In genomic region chr19:2543463-2544442, GRCh38 we compare ENCODE assay signal across 8 cellular contexts.
A peak's percentile ranks its signal among the peaks of the same experiment; 100 is the strongest.
DNase-seq lines count a peak whose midpoint lies in the region; ATAC-seq lines count a peak whose summit lies in the region.

No MANE protein-coding gene starts in this region.

- peaks cover 18% of the 10 kb centered on the region for H3K4me1 Mint-ChIP-seq in activated CD4-positive, alpha-beta T cell treated with anti-CD3 and anti-CD28 coated beads, Interleukin-2, amount 10 ng/mL, durations not matched to agents 24 days and 14 days

- H3K4me3 Mint-ChIP-seq in activated CD4-positive, alpha-beta T cell treated with anti-CD3 and anti-CD28 coated beads, Interleukin-2, amount 10 ng/mL, durations not matched to agents 24 days and 14 days: peak overlapping the region; percentile 67

- ATAC-seq in left colon: peak; percentile 91
- ATAC-seq in HG03565 (IDR thresholded peaks at IDR 0.05; ENCODE audit: unreplicated experiment): no peak

- peak overlapping the region; percentile 69 for H3K27ac Mint-ChIP-seq in activated CD4-positive, alpha-beta T cell treated with anti-CD3 and anti-CD28 coated beads, Interleukin-2, amount 10 ng/mL, durations not matched to agents 24 days and 14 days

- intact Hi-C loops in activated CD4-positive, alpha-beta T cell treated with anti-CD3 and anti-CD28 coated beads, Interleukin-2, amount 10 ng/mL, durations not matched to agents 24 days and 14 days (cut with micrococcal nuclease): no loop called here
- intact Hi-C loops in left colon (cut with DNase I, micrococcal nuclease): loop anchor here in 1 of 2 donors (5.0 kb wide), 1 partner anchor 66 kb away; the partner anchor contains the start of gene GADD45B

- H3K27ac ChIP-seq in cingulate gyrus (ENCODE audit: low read depth, low read length): peak overlapping the region; percentile 97

- H3K27me3 Mint-ChIP-seq in activated CD4-positive, alpha-beta T cell treated with anti-CD3 and anti-CD28 coated beads, Interleukin-2, amount 10 ng/mL, durations not matched to agents 24 days and 14 days: no peaks in the 10 kb centered on the region

- H3K36me3 Mint-ChIP-seq in activated CD4-positive, alpha-beta T cell treated with anti-CD3 and anti-CD28 coated beads, Interleukin-2, amount 10 ng/mL, durations not matched to agents 24 days and 14 days (ENCODE audit: low read depth): no peaks in the 10 kb centered on the region

- no peaks in the 10 kb centered on the region for H3K9me3 Mint-ChIP-seq in activated CD4-positive, alpha-beta T cell treated with anti-CD3 and anti-CD28 coated beads, Interleukin-2, amount 10 ng/mL, durations not matched to agents 24 days and 14 days

- DNase-seq in NCI-H2081 (lab: John Stamatoyannopoulos, UW) (peak; percentile 74 to 86), NCI-H2081 treated with DMSO at 0.1 percent for 48 hours (lab: John Stamatoyannopoulos, UW) (no peak), NCI-H2227 treated with DMSO at 0.1 percent for 48 hours (lab: John Stamatoyannopoulos, UW) (peak; percentile 70), left colon (peak; percentile 88 to 94)
- DNase-seq in activated CD4-positive, alpha-beta T cell treated with anti-CD3 and anti-CD28 coated beads, Interleukin-2, amount 10 ng/mL, durations not matched to agents 24 days and 14 days: peak; percentile 87
- peak; percentile 45 to 50 for DNase-seq in stimulated activated CD4-positive, alpha-beta T cell treated with anti-CD3 and anti-CD28 coated beads, Interleukin-1b, Interleukin-23, amount 100 ng/mL, for 1 hour (ENCODE audit: low read depth in 2 of 2)
